23 cellular contexts compared by ENCODE assay signal in genomic region chr7:39240864-39241263, GRCh38.
DNase-seq lines count a peak whose midpoint lies in the region; ATAC-seq and TF ChIP-seq lines count a peak whose summit lies in the region.
"Had no signal": no experiment of that assay in that cellular context is flagged by ENCODE, and none has a peak within 500 bp of the region (broad histone marks: within the 10 kb centered on the region; RNA-seq: fewer than 3 reads in every experiment).

No MANE protein-coding gene starts in this region.

- POLR2A ChIA-PET in activated CD4-positive, alpha-beta T cell treated with anti-CD3 and anti-CD28 coated beads for 36 hours (lab: Charles Lee), result no interaction called here

- H3K4me1 ChIP-seq in mammary epithelial cell (ENCODE audit: insufficient read depth, low read length), result no peaks in the 10 kb centered on the region

- no peak overlapping the region for H3K4me3 Mint-ChIP-seq in activated CD4-positive, alpha-beta T cell treated with anti-CD3 and anti-CD28 coated beads for 36 hours
- H3K4me3 Mint-ChIP-seq: CD4-positive, CD25-positive, alpha-beta regulatory T cell had no signal

- intact Hi-C loops in mammary epithelial cell (cut with micrococcal nuclease), result no loop called here
- intact Hi-C loops in activated CD4-positive, alpha-beta T cell treated with anti-CD3 and anti-CD28 coated beads for 36 hours (cut with DNase I, micrococcal nuclease), result no loop called here

- H3K27me3 Mint-ChIP-seq in activated CD4-positive, alpha-beta T cell treated with anti-CD3 and anti-CD28 coated beads for 36 hours, result no peaks in the 10 kb centered on the region
- H3K27me3 Mint-ChIP-seq: CD4-positive, CD25-positive, alpha-beta regulatory T cell had no signal

- no peaks in the 10 kb centered on the region for H4K20me1 ChIP-seq in mammary epithelial cell (ENCODE audit: insufficient read depth, low read length)
- H4K20me1 ChIP-seq: BLaER1 had no signal

- no peaks in the 10 kb centered on the region for H3K36me3 ChIP-seq in mammary epithelial cell (ENCODE audit: insufficient read depth, low read length)
- H3K36me3 ChIP-seq in MG63, result no peaks in the 10 kb centered on the region
- H3K36me3 ChIP-seq: BLaER1 had no signal

- H3K79me2 ChIP-seq in mammary epithelial cell (ENCODE audit: insufficient read depth, low read length), result no peaks in the 10 kb centered on the region

- no peak for ATAC-seq in HG02571 (IDR thresholded peaks at IDR 0.05; ENCODE audit: unreplicated experiment)
- no peak for ATAC-seq in GM19324 (IDR thresholded peaks at IDR 0.05; ENCODE audit: low FRiP score, unreplicated experiment)
- ATAC-seq in activated CD4-positive, alpha-beta T cell treated with anti-CD3 and anti-CD28 coated beads for 36 hours, result no peak
- ATAC-seq: K562 had no signal

- no peaks in the 10 kb centered on the region for H3K36me3 Mint-ChIP-seq in activated CD4-positive, alpha-beta T cell treated with anti-CD3 and anti-CD28 coated beads for 36 hours (ENCODE audit: low read depth)
- H3K36me3 Mint-ChIP-seq: CD4-positive, CD25-positive, alpha-beta regulatory T cell had no signal

- H3K4me3 ChIP-seq in NB4 (ENCODE audit: low read depth, low read length) (no peak overlapping the region), mammary epithelial cell (replicated peaks in 1 of 3; ENCODE audit: insufficient read depth in 1 of 3, low read depth in 2 of 3, low read length in 3 of 3) (no peak overlapping the region), MG63 (no peak overlapping the region)
- H3K4me3 ChIP-seq: BLaER1, K562, PC-9 had no signal

- no peak for TF ChIP-seq POLR2A in NB4 (IDR thresholded peaks at IDR 0.05; ENCODE audit: extremely low read depth, insufficient read length)

- H3K27ac ChIP-seq in mammary epithelial cell (ENCODE audit: insufficient read depth, low read depth, low read length), result no peak overlapping the region
- H3K27ac ChIP-seq: BLaER1, PC-9 had no signal

- no peak overlapping the region for H3K9ac ChIP-seq in mammary epithelial cell (ENCODE audit: insufficient read depth, low read length)
- H3K9ac ChIP-seq: BLaER1 had no signal

- H2AFZ ChIP-seq in mammary epithelial cell (ENCODE audit: low read depth, low read length), result no peak overlapping the region
- H2AFZ ChIP-seq: PC-9 had no signal

- CTCF ChIA-PET in mammary epithelial cell (lab: Charles Lee; ENCODE audit: low non-redundant PET), result no interaction called here
- CTCF ChIA-PET in activated CD4-positive, alpha-beta T cell treated with anti-CD3 and anti-CD28 coated beads for 36 hours (lab: Charles Lee), result no interaction called here

- H3K27ac Mint-ChIP-seq in activated CD4-positive, alpha-beta T cell treated with anti-CD3 and anti-CD28 coated beads for 36 hours, result no peak overlapping the region
- H3K27ac Mint-ChIP-seq: CD4-positive, CD25-positive, alpha-beta regulatory T cell had no signal

- DNase-seq in Daoy (ENCODE audit: low read depth) (peak; percentile 49), NB4 (ENCODE audit: low read depth) (peak; percentile 8), mammary epithelial cell (peak; percentile 1), myocyte (ENCODE audit: low read depth) (peak; percentile 40), MG63 (no peak)
- DNase-seq in activated CD4-positive, alpha-beta T cell treated with anti-CD3 and anti-CD28 coated beads for 36 hours, result no peak
- DNase-seq: CD4-positive, CD25-positive, alpha-beta regulatory T cell; DMS153; H7; Kasumi-1; NCI-H1092; NCI-H1436; NCI-H187 treated with DMSO at 0.1 percent for 48 hours; NCI-H446; NCI-H524 treated with DMSO at 0.1 percent for 48 hours; NCI-H774; NK-92 treated with Interleukin-12 subunit alpha and Interleukin-12 subunit beta, amount 100 ng/mL, for 24 hours; PC-9; Right ventricle myocardium superior had no signal

- no peak overlapping the region for H3K4me2 ChIP-seq in mammary epithelial cell (ENCODE audit: insufficient read depth, low read depth, low read length)
- H3K4me2 ChIP-seq: BLaER1, PC-9 had no signal

- H3K27me3 ChIP-seq in mammary epithelial cell (ENCODE audit: insufficient read depth, low read length), result no peaks in the 10 kb centered on the region
- no peaks in the 10 kb centered on the region for H3K27me3 ChIP-seq in MG63
- H3K27me3 ChIP-seq: BLaER1 had no signal

- in situ Hi-C loops in mammary epithelial cell (cut with MboI; ENCODE audit: low sequenced_read_pairs in 2 of 2), result no loop called here

- dilution Hi-C loops in mammary epithelial cell (cut with HindIII; ENCODE audit: low sequenced_read_pairs), result no loop called here

- peaks cover 3% of the 10 kb centered on the region for H3K9me3 Mint-ChIP-seq in activated CD4-positive, alpha-beta T cell treated with anti-CD3 and anti-CD28 coated beads for 36 hours (ENCODE audit: low read depth)

- BruUV-seq in mammary epithelial cell (replicated peaks; lab: Mats Ljungman, UMichigan), result no TSS peak

- no peak for TF ChIP-seq CTCF in NB4 (IDR thresholded peaks at IDR 0.05; ENCODE audit: low read depth, low read length)
- TF ChIP-seq CTCF in mammary epithelial cell (conservative IDR thresholded peaks at IDR 0.05 in 1 of 2, IDR thresholded peaks at IDR 0.05 in 1 of 2; ENCODE audit: extremely low read depth in 1 of 2, insufficient read depth in 1 of 2, low read depth in 1 of 2, low read length in 2 of 2), result no peak

- H3K9me3 ChIP-seq in mammary epithelial cell (replicated peaks; ENCODE audit: insufficient read depth, low read length) (no peaks in the 10 kb centered on the region), MG63 (no peaks in the 10 kb centered on the region; the same call in 1 of the 2 replicates)

- 78% methylated on average over 3 of the region's 3 CpGs for WGBS in mammary epithelial cell (ENCODE audit: low coverage, missing lambda C conversion rate)

- no peaks in the 10 kb centered on the region for H3K4me1 Mint-ChIP-seq in activated CD4-positive, alpha-beta T cell treated with anti-CD3 and anti-CD28 coated beads for 36 hours
- H3K4me1 Mint-ChIP-seq: CD4-positive, CD25-positive, alpha-beta regulatory T cell had no signal

Comparison
In these comparisons a context has a peak if more than half of its experiments do, and no peak if none do; other contexts are left out.
1. DNase-seq: peak in Daoy (single experiment), NB4 (single experiment), mammary epithelial cell (single experiment) and myocyte (single experiment); none in activated CD4-positive, alpha-beta T cell treated with anti-CD3 and anti-CD28 coated beads for 36 hours (single experiment) and MG63 (single experiment).